9 cellular contexts compared by ENCODE assay signal in genomic region chr14:93788557-93789365, GRCh38. TPM values are rescaled to one million over a fixed set of nuclear protein-coding genes. Genes with fewer than 3 reads are reported as not detected.
DNase-seq lines count a peak whose midpoint lies in the region; ATAC-seq and TF ChIP-seq lines count a peak whose summit lies in the region.
"Had no signal": no experiment of that assay in that cellular context is flagged by ENCODE, and none has a peak within 500 bp of the region (broad histone marks: within the 10 kb centered on the region; RNA-seq: fewer than 3 reads in every experiment).

No MANE protein-coding gene starts in this region.

- H3K36me3 ChIP-seq in gastrocnemius medialis, result no peaks in the 10 kb centered on the region

- H3K4me1 ChIP-seq in gastrocnemius medialis, result no peaks in the 10 kb centered on the region

- peak; percentile 65 for TF ChIP-seq CTCF in VCaP (conservative IDR thresholded peaks at IDR 0.05)
- TF ChIP-seq CTCF in gastrocnemius medialis (IDR thresholded peaks at IDR 0.05 in 4 of 5, conservative IDR thresholded peaks at IDR 0.05 in 1 of 5), result peak in 3 of 5 experiments; percentile 17 to 54 (median 28)

- DNase-seq in NOMO-1 treated with dmso at 0.1 percent for 144 hours (lab: John Stamatoyannopoulos, UW; ENCODE audit: unreplicated experiment), result peak; percentile 1
- no peak for DNase-seq in NOMO-1 treated with DMSO at 0.1 percent for 48 hours (lab: John Stamatoyannopoulos, UW; ENCODE audit: unreplicated experiment)
- DNase-seq in gastrocnemius medialis, result no peak
- DNase-seq in NCI-H226, result no peak

- TF ChIP-seq POLR2A in gastrocnemius medialis (IDR thresholded peaks at IDR 0.05), result no peak

- H3K27ac ChIP-seq in VCaP, result peak overlapping the region; percentile 70
- no peak overlapping the region for H3K27ac ChIP-seq in gastrocnemius medialis

- H3K27me3 ChIP-seq in gastrocnemius medialis, result no peaks in the 10 kb centered on the region

- in situ Hi-C loops in gastrocnemius medialis (cut with MboI; ENCODE audit: low sequenced_read_pairs in 4 of 4), result loop anchor here in 1 of 4 donors (10.0 kb wide), 1 partner anchor 134 kb away; no protein-coding TSS in a partner anchor

- ATAC-seq in gastrocnemius medialis, result peak; percentile 85 to 87
- no peak for ATAC-seq in HG03439 (IDR thresholded peaks at IDR 0.05; ENCODE audit: unreplicated experiment)
- no peak for ATAC-seq in GM19351 (IDR thresholded peaks at IDR 0.05; ENCODE audit: unreplicated experiment)

- H3K4me3 ChIP-seq in iPS-11a (ENCODE audit: low read depth, low read length) (peak overlapping the region; percentile 74), gastrocnemius medialis (peak overlapping the region; percentile 51 to 57 (median 56))

- intact Hi-C loops in gastrocnemius medialis (cut with DNase I; ENCODE audit: low total_unique reads), result no loop called here

- no peaks in the 10 kb centered on the region for H3K9me3 ChIP-seq in gastrocnemius medialis

RNA-seq across cellular contexts. Expression of gene PRIMA1, which starts 0.5 kb away (rescaled TPM):
- 1 to 10 TPM in 1 of 4 donors, under 1 TPM in 2, not detected in 1; 0.09 to 1.0 (median 0.16) TPM for total RNA-seq in gastrocnemius medialis
- total RNA-seq: lung microvascular endothelial cell had no signal

Comparison
In these comparisons a context has a peak if more than half of its experiments do, and no peak if none do; other contexts are left out.
1. ATAC-seq: peak in gastrocnemius medialis (2 of 2); none in HG03439 (single experiment) and GM19351 (single experiment).